ENCODE assay signal across 8 cellular contexts in the genomic region with DNA sequence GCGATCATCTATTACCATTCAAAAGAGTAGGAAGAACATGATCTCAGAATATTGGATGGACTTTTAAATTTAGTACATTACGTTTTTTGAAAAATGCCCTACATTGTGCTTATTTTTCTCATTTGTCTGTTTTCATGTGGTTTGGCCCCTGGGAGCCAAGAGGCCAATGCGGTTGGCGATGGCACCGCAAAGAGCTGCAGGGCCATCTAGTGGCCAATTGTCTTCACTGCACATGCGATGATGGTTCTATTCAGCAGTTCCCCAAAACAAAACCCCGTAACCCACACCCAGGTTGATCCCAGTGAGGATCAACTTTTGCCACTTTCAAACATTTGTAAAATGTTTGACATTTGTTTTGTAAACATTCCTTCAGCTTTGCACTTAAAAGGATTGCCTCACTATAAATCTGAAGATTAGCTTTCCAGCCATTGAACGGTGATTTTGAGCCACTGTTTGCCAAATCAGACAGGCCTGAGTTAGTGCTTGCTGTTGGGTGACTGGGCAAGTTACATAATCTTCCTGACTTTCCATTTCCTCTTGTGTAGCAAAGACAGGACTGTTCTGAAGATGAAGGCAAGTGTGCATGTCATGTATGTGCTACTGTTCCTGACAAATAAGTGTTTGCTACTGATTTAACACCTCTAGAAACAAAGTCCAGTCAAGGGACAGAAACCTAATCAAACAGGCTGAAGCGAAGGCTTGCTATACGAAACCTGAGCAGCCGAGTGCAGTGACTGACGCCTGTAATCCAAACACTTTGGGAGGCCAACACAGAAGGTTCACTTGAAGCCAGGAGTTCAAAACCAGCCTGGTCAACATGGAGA. TPM values are rescaled to one million over a fixed set of nuclear protein-coding genes. Genes with fewer than 3 reads are reported as not detected.
DNase-seq lines count a peak whose midpoint lies in the region; ATAC-seq lines count a peak whose summit lies in the region.

No MANE protein-coding gene starts in this region.

- H3K36me3 Mint-ChIP-seq in activated CD4-positive, alpha-beta memory T cell treated with anti-CD3 and anti-CD28 coated beads, Interleukin-2, amount 10 ng/mL, durations not matched to agents 7 days and 5 days (ENCODE audit: low read depth): peaks cover 29% of the 10 kb centered on the region

- peaks cover 9% of the 10 kb centered on the region for H3K4me1 ChIP-seq in effector memory CD4-positive, alpha-beta T cell (ENCODE audit: control insufficient read depth, insufficient read depth, low read length, poor library complexity, severe bottlenecking)

- H3K27me3 Mint-ChIP-seq in activated CD4-positive, alpha-beta memory T cell treated with anti-CD3 and anti-CD28 coated beads, Interleukin-2, amount 10 ng/mL, durations not matched to agents 7 days and 5 days: no peaks in the 10 kb centered on the region

- no peaks in the 10 kb centered on the region for H3K36me3 ChIP-seq in effector memory CD4-positive, alpha-beta T cell (ENCODE audit: control insufficient read depth, insufficient read depth, low read length)

- H3K27ac ChIP-seq in effector memory CD4-positive, alpha-beta T cell (ENCODE audit: insufficient read depth, low read length, poor library complexity, severe bottlenecking): no peak overlapping the region

- no peak overlapping the region for H3K27ac Mint-ChIP-seq in activated CD4-positive, alpha-beta memory T cell treated with anti-CD3 and anti-CD28 coated beads, Interleukin-2, amount 10 ng/mL, durations not matched to agents 7 days and 5 days

- peaks cover 40% of the 10 kb centered on the region for H3K4me1 Mint-ChIP-seq in activated CD4-positive, alpha-beta memory T cell treated with anti-CD3 and anti-CD28 coated beads, Interleukin-2, amount 10 ng/mL, durations not matched to agents 7 days and 5 days

- no peak overlapping the region for H3K4me3 ChIP-seq in effector memory CD4-positive, alpha-beta T cell (ENCODE audit: insufficient read depth, low read depth, low read length, poor library complexity, severe bottlenecking)

- no peaks in the 10 kb centered on the region for H3K27me3 ChIP-seq in effector memory CD4-positive, alpha-beta T cell (replicated peaks; ENCODE audit: control insufficient read depth, insufficient read depth, low read length, poor library complexity, severe bottlenecking)

- no peaks in the 10 kb centered on the region for H3K9me3 Mint-ChIP-seq in activated CD4-positive, alpha-beta memory T cell treated with anti-CD3 and anti-CD28 coated beads, Interleukin-2, amount 10 ng/mL, durations not matched to agents 7 days and 5 days

- CTCF ChIA-PET in activated CD4-positive, alpha-beta memory T cell treated with anti-CD3 and anti-CD28 coated beads, Interleukin-2, amount 10 ng/mL, durations not matched to agents 7 days and 5 days (lab: Charles Lee): interaction anchor here (0.9 to 5.0 kb wide), 18 partner anchors 10 to 229 kb away, joined by 3 to 54 read pairs (median 6); partner anchors contain the start of genes CCDC117 and XBP1

- H3K9me3 ChIP-seq in effector memory CD4-positive, alpha-beta T cell (ENCODE audit: control insufficient read depth, low read length): no peaks in the 10 kb centered on the region

- H3K4me3 Mint-ChIP-seq in activated CD4-positive, alpha-beta memory T cell treated with anti-CD3 and anti-CD28 coated beads, Interleukin-2, amount 10 ng/mL, durations not matched to agents 7 days and 5 days: no peak overlapping the region

- DNase-seq in AG20443 (ENCODE audit: low spot score): peak; percentile 90
- peak; percentile 72 for DNase-seq in GM19240 (ENCODE audit: insufficient read length, low spot score)
- DNase-seq in NCI-H510A treated with DMSO at 0.1 percent for 48 hours (lab: John Stamatoyannopoulos, UW): peak; percentile 40
- DNase-seq in activated CD4-positive, alpha-beta memory T cell treated with anti-CD3 and anti-CD28 coated beads, Interleukin-2, amount 10 ng/mL, durations not matched to agents 7 days and 5 days: peak; percentile 84
- DNase-seq in effector memory CD4-positive, alpha-beta T cell: peak; percentile 48 to 69 (median 62)
- peak; percentile 90 for DNase-seq in medulla oblongata (ENCODE audit: extremely low spot score)
- peak; percentile 51 to 62 (median 56) for DNase-seq in stimulated activated CD4-positive, alpha-beta T cell treated with anti-CD3 and anti-CD28 coated beads, TNF-alpha, amount 100 ng/mL, for 48 hours (ENCODE audit: low read depth in 3 of 3)

- POLR2A ChIA-PET in activated CD4-positive, alpha-beta memory T cell treated with anti-CD3 and anti-CD28 coated beads, Interleukin-2, amount 10 ng/mL, durations not matched to agents 7 days and 5 days (lab: Charles Lee): interaction anchor here (0.8 to 18.3 kb wide), 5 partner anchors 18 to 229 kb away, joined by 3 to 348 read pairs (median 10); partner anchors contain the start of genes CCDC117 and XBP1

- ATAC-seq in HG03457 (IDR thresholded peaks at IDR 0.05; ENCODE audit: unreplicated experiment): no peak

RNA-seq across cellular contexts. Expression of gene XBP1, which starts 29.2 kb away (rescaled TPM):
- 100 to 1,000 TPM; 263 to 266 TPM for total RNA-seq in activated CD4-positive, alpha-beta memory T cell treated with anti-CD3 and anti-CD28 coated beads, Interleukin-2, amount 10 ng/mL, durations not matched to agents 7 days and 5 days

RNA-seq across cellular contexts. Expression of gene ZNRF3, which starts 53.8 kb away (rescaled TPM):
- under 1 TPM; 0.40 to 0.58 TPM for total RNA-seq in activated CD4-positive, alpha-beta memory T cell treated with anti-CD3 and anti-CD28 coated beads, Interleukin-2, amount 10 ng/mL, durations not matched to agents 7 days and 5 days

RNA-seq across cellular contexts. Expression of gene CCDC117, which starts 57.1 kb away (rescaled TPM):
- total RNA-seq in activated CD4-positive, alpha-beta memory T cell treated with anti-CD3 and anti-CD28 coated beads, Interleukin-2, amount 10 ng/mL, durations not matched to agents 7 days and 5 days: 10 to 100 TPM; 33.6 to 35.2 TPM

Comparison
In these comparisons a context has a peak if more than half of its experiments do, and no peak if none do; other contexts are left out.
1. DNase-seq: peak in every context shown above with its lines; median percentile 90 in AG20443; 90 in medulla oblongata; 84 in activated CD4-positive, alpha-beta memory T cell treated with anti-CD3 and anti-CD28 coated beads, Interleukin-2, amount 10 ng/mL, durations not matched to agents 7 days and 5 days; 72 in GM19240; 62 in effector memory CD4-positive, alpha-beta T cell; 56 in stimulated activated CD4-positive, alpha-beta T cell treated with anti-CD3 and anti-CD28 coated beads, TNF-alpha, amount 100 ng/mL, for 48 hours; 40 in NCI-H510A treated with DMSO at 0.1 percent for 48 hours.